16 cellular contexts compared by ENCODE assay signal in genomic region chr9:119839888-119840287, GRCh38.
DNase-seq lines count a peak whose midpoint lies in the region; ATAC-seq and TF ChIP-seq lines count a peak whose summit lies in the region.
"Had no signal": no experiment of that assay in that cellular context is flagged by ENCODE, and none has a peak within 500 bp of the region (broad histone marks: within the 10 kb centered on the region; RNA-seq: fewer than 3 reads in every experiment).

No MANE protein-coding gene starts in this region.

- H3K27ac Mint-ChIP-seq in brain: peak overlapping the region; percentile 20 to 89 (median 80)
- peak overlapping the region; percentile 19 for H3K27ac Mint-ChIP-seq in progenitor cell of endocrine pancreas

- DNase-seq in GM03348 (ENCODE audit: low spot score) (peak; percentile 29), progenitor cell of endocrine pancreas (ENCODE audit: low spot score, unreplicated experiment) (no peak), 8988T (no peak), OCI-M2 (lab: John Stamatoyannopoulos, UW; ENCODE audit: unreplicated experiment) (no peak)
- DNase-seq: Caco-2, DMS53, MV-4-11, NCI-H1436, NCI-H2029 treated with DMSO at 0.1 percent for 48 hours had no signal

- H3K4me1 Mint-ChIP-seq in brain: peaks cover 38% of the 10 kb centered on the region
- peaks cover 15% of the 10 kb centered on the region for H3K4me1 Mint-ChIP-seq in progenitor cell of endocrine pancreas (ENCODE audit: low read depth)
- H3K4me1 Mint-ChIP-seq: CD14-positive monocyte had no signal

- H3K9me3 Mint-ChIP-seq in brain: no peaks in the 10 kb centered on the region
- H3K9me3 Mint-ChIP-seq in progenitor cell of endocrine pancreas (ENCODE audit: low read depth): no peaks in the 10 kb centered on the region

- no peak overlapping the region for H3K4me3 ChIP-seq in mesodermal cell (ENCODE audit: extremely low read depth, insufficient read depth, low read length, poor library complexity, severe bottlenecking)
- H3K4me3 ChIP-seq: A549 had no signal

- WGBS in mesodermal cell (ENCODE audit: insufficient coverage in 2 of 2), 2 experiments: 89 to 98% methylated on average over 6 of the region's 9 CpGs

- peak overlapping the region; percentile 41 for H3K27ac ChIP-seq in mesodermal cell (ENCODE audit: low read depth, low read length, severe bottlenecking)
- H3K27ac ChIP-seq: A549, HL-60 had no signal

- ATAC-seq in GM19395 (IDR thresholded peaks at IDR 0.05; ENCODE audit: unreplicated experiment) (no peak), GM19452 (IDR thresholded peaks at IDR 0.05; ENCODE audit: unreplicated experiment) (no peak)
- ATAC-seq: A549 had no signal

- no peaks in the 10 kb centered on the region for H3K36me3 ChIP-seq in mesodermal cell (ENCODE audit: control insufficient read depth, insufficient read depth, low read length)

- peaks cover 13% of the 10 kb centered on the region for H3K4me1 ChIP-seq in mesodermal cell (ENCODE audit: control insufficient read depth, insufficient read depth, low read length, poor library complexity, severe bottlenecking)
- H3K4me1 ChIP-seq: A549, Caco-2 had no signal

- TF ChIP-seq CTCF in brain (conservative IDR thresholded peaks at IDR 0.05) (no peak), progenitor cell of endocrine pancreas (IDR thresholded peaks at IDR 0.05; ENCODE audit: unreplicated experiment) (no peak)

- H3K9me3 ChIP-seq in mesodermal cell (ENCODE audit: control insufficient read depth, low read length): no peaks in the 10 kb centered on the region
- H3K9me3 ChIP-seq: A549, Caco-2 had no signal

- H3K4me3 Mint-ChIP-seq in brain: peak overlapping the region in 4 of 5 experiments; percentile 12 to 72 (median 38)
- H3K4me3 Mint-ChIP-seq in progenitor cell of endocrine pancreas (ENCODE audit: low read depth): no peak overlapping the region
- H3K4me3 Mint-ChIP-seq: CD14-positive monocyte had no signal

- H3K36me3 Mint-ChIP-seq in brain (no peaks in the 10 kb centered on the region), progenitor cell of endocrine pancreas (ENCODE audit: insufficient read depth) (no peaks in the 10 kb centered on the region)
- H3K36me3 Mint-ChIP-seq: CD14-positive monocyte had no signal

- no peaks in the 10 kb centered on the region for H3K27me3 Mint-ChIP-seq in brain
- H3K27me3 Mint-ChIP-seq in progenitor cell of endocrine pancreas: peaks cover 1% of the 10 kb centered on the region
